Comparison of ENCODE assay signal across 17 cellular contexts in genomic region chrX:7083021-7083420, GRCh38.
DNase-seq lines count a peak whose midpoint lies in the region; ATAC-seq and TF ChIP-seq lines count a peak whose summit lies in the region.
"Had no signal": no experiment of that assay in that cellular context is flagged by ENCODE, and none has a peak within 500 bp of the region (broad histone marks: within the 10 kb centered on the region; RNA-seq: fewer than 3 reads in every experiment).

No MANE protein-coding gene starts in this region.

- no peaks in the 10 kb centered on the region; the same call in 1 of the 2 replicates for H3K79me2 ChIP-seq in KMS-11 (ENCODE audit: insufficient read depth, low read depth)

- peaks cover 46% of the 10 kb centered on the region for H3K4me1 Mint-ChIP-seq in activated CD8-positive, alpha-beta memory T cell treated with anti-CD3 and anti-CD28 coated beads, Interleukin-2, amount 10 ng/mL, durations not matched to agents 7 days and 5 days
- H3K4me1 Mint-ChIP-seq in activated naive CD8-positive, alpha-beta T cell treated with anti-CD3 and anti-CD28 coated beads for 36 hours: peaks cover 31% of the 10 kb centered on the region

- H3K9me3 ChIP-seq in neutrophil: no peaks in the 10 kb centered on the region
- H3K9me3 ChIP-seq: lower lobe of right lung had no signal

- H3K36me3 ChIP-seq in KMS-11 (ENCODE audit: insufficient read depth) (no peaks in the 10 kb centered on the region), neutrophil (no peaks in the 10 kb centered on the region)
- H3K36me3 ChIP-seq: lower lobe of right lung had no signal

- TF ChIP-seq CTCF in KMS-11 (conservative IDR thresholded peaks at IDR 0.05; ENCODE audit: low read depth, low read length): no peak
- no peak for TF ChIP-seq CTCF in neutrophil (IDR thresholded peaks at IDR 0.05)

- ATAC-seq in activated CD8-positive, alpha-beta memory T cell treated with anti-CD3 and anti-CD28 coated beads, Interleukin-2, amount 10 ng/mL, durations not matched to agents 7 days and 5 days: no peak
- ATAC-seq: lower lobe of right lung, Panc1 had no signal

- peaks cover 15% of the 10 kb centered on the region for H3K36me3 Mint-ChIP-seq in activated CD8-positive, alpha-beta memory T cell treated with anti-CD3 and anti-CD28 coated beads, Interleukin-2, amount 10 ng/mL, durations not matched to agents 7 days and 5 days
- H3K36me3 Mint-ChIP-seq in activated naive CD8-positive, alpha-beta T cell treated with anti-CD3 and anti-CD28 coated beads for 36 hours: peaks cover 19% of the 10 kb centered on the region

- H3K4me3 Mint-ChIP-seq in activated CD8-positive, alpha-beta memory T cell treated with anti-CD3 and anti-CD28 coated beads, Interleukin-2, amount 10 ng/mL, durations not matched to agents 7 days and 5 days: peak overlapping the region; percentile 50
- H3K4me3 Mint-ChIP-seq in activated naive CD8-positive, alpha-beta T cell treated with anti-CD3 and anti-CD28 coated beads for 36 hours: no peak overlapping the region
- H3K4me3 Mint-ChIP-seq: type B pancreatic cell had no signal

- H2AFZ ChIP-seq in KMS-11 (ENCODE audit: low read depth): no peak overlapping the region

- no peaks in the 10 kb centered on the region for H3K27me3 Mint-ChIP-seq in activated CD8-positive, alpha-beta memory T cell treated with anti-CD3 and anti-CD28 coated beads, Interleukin-2, amount 10 ng/mL, durations not matched to agents 7 days and 5 days
- H3K27me3 Mint-ChIP-seq in activated naive CD8-positive, alpha-beta T cell treated with anti-CD3 and anti-CD28 coated beads for 36 hours: no peaks in the 10 kb centered on the region
- H3K27me3 Mint-ChIP-seq: type B pancreatic cell had no signal

- H3K4me2 ChIP-seq in KMS-11: peak overlapping the region; percentile 25; the same call in 1 of the 2 replicates

- H3K27me3 ChIP-seq in KMS-11 (ENCODE audit: insufficient read depth, low read depth): no peaks in the 10 kb centered on the region
- no peaks in the 10 kb centered on the region for H3K27me3 ChIP-seq in neutrophil

- no peak for DNase-seq in activated CD8-positive, alpha-beta memory T cell treated with anti-CD3 and anti-CD28 coated beads, Interleukin-2, amount 10 ng/mL, durations not matched to agents 7 days and 5 days
- DNase-seq in activated CD8-positive, alpha-beta memory T cell treated with anti-CD3 and anti-CD28 coated beads, Interleukin-2, amount 50 U/mL, for 48 hours: no peak
- DNase-seq in activated naive CD8-positive, alpha-beta T cell treated with anti-CD3 and anti-CD28 coated beads for 36 hours: no peak
- no peak for DNase-seq in SIG-M5 (lab: John Stamatoyannopoulos, UW)
- DNase-seq in stimulated activated CD8-positive, alpha-beta memory T cell treated with anti-CD3 and anti-CD28 coated beads, Interleukin-4, amount 100 ng/mL, for 48 hours: no peak
- no peak for DNase-seq in nucleus accumbens (lab: John Stamatoyannopoulos, UW)
- DNase-seq: amygdala, cortex of kidney, DMS79 treated with DMSO at 0.1 percent for 48 hours, lower lobe of right lung, NCI-H1048, NCI-H2227 treated with DMSO at 0.1 percent for 48 hours, posterior cingulate gyrus had no signal

- peak overlapping the region; percentile 80 for H3K27ac Mint-ChIP-seq in activated CD8-positive, alpha-beta memory T cell treated with anti-CD3 and anti-CD28 coated beads, Interleukin-2, amount 10 ng/mL, durations not matched to agents 7 days and 5 days
- peak overlapping the region; percentile 71 for H3K27ac Mint-ChIP-seq in activated naive CD8-positive, alpha-beta T cell treated with anti-CD3 and anti-CD28 coated beads for 36 hours
- H3K27ac Mint-ChIP-seq: type B pancreatic cell had no signal

- H4K20me1 ChIP-seq in KMS-11 (ENCODE audit: insufficient read depth): peaks cover 3% of the 10 kb centered on the region; the same call in 1 of the 2 replicates

- H3K9me3 Mint-ChIP-seq in activated CD8-positive, alpha-beta memory T cell treated with anti-CD3 and anti-CD28 coated beads, Interleukin-2, amount 10 ng/mL, durations not matched to agents 7 days and 5 days (ENCODE audit: low read depth): no peaks in the 10 kb centered on the region
- no peaks in the 10 kb centered on the region for H3K9me3 Mint-ChIP-seq in activated naive CD8-positive, alpha-beta T cell treated with anti-CD3 and anti-CD28 coated beads for 36 hours
- H3K9me3 Mint-ChIP-seq: type B pancreatic cell had no signal

- CTCF ChIA-PET in activated CD8-positive, alpha-beta memory T cell treated with anti-CD3 and anti-CD28 coated beads, Interleukin-2, amount 10 ng/mL, durations not matched to agents 7 days and 5 days (lab: Charles Lee): no interaction called here

- no peak overlapping the region for H3K9ac ChIP-seq in KMS-11

- H3K27ac ChIP-seq in KMS-11: no peak overlapping the region
- H3K27ac ChIP-seq in neutrophil: peak overlapping the region; percentile 72
- H3K27ac ChIP-seq: lower lobe of right lung had no signal

- H3K4me1 ChIP-seq in KMS-11 (ENCODE audit: low read depth, poor library complexity, severe bottlenecking) (peaks cover 21% of the 10 kb centered on the region), neutrophil (ENCODE audit: control insufficient read depth in 1 of 2, insufficient read depth in 1 of 2, low read depth in 1 of 2, low read length in 1 of 2) (peaks cover 24 to 29% of the 10 kb centered on the region in 2 experiments)
- H3K4me1 ChIP-seq: lower lobe of right lung had no signal

- H3K4me3 ChIP-seq in KMS-11 (IDR thresholded peaks at IDR 0.05; ENCODE audit: insufficient read depth, low read depth, low read length) (no peak overlapping the region), neutrophil (ENCODE audit: low read depth in 1 of 2, low read length in 1 of 2) (no peak overlapping the region)
- H3K4me3 ChIP-seq: lower lobe of right lung had no signal
